8 cellular contexts compared by ENCODE assay signal in the genomic region with DNA sequence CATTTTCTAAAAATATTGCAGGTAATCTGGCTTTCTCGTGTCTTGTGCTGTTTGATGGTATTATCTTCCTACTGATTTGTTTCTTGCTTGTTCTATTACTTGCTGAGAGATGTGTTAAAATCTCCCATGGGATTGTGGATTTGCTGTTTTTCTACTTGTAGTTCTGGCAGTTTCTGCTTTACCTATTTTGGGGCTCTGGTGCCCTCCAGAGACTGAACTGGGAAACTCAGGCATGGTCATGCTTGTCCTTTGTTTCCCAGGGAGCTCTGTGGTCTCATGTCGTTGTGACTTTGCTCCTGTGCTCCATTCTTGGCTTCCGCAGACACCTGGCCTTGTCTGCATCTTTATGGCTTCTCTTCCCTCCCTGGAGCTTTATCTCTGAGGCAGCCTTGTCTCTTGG. TPM values are rescaled to one million over a fixed set of nuclear protein-coding genes. Genes with fewer than 3 reads are reported as not detected.
A peak's percentile ranks its signal among the peaks of the same experiment; 100 is the strongest.
DNase-seq lines count a peak whose midpoint lies in the region; ATAC-seq and TF ChIP-seq lines count a peak whose summit lies in the region.

No MANE protein-coding gene starts in this region.

- H3K36me3 ChIP-seq in CD8-positive, alpha-beta memory T cell (ENCODE audit: insufficient read depth, low read length) = no peaks in the 10 kb centered on the region
- H3K36me3 ChIP-seq in H7 (replicated peaks; ENCODE audit: control insufficient read depth, insufficient read depth, low read length) = peaks cover 4% of the 10 kb centered on the region
- peaks cover 17% of the 10 kb centered on the region for H3K36me3 ChIP-seq in osteoblast (ENCODE audit: insufficient read depth, low read length)
- no peaks in the 10 kb centered on the region for H3K36me3 ChIP-seq in CD8-positive, alpha-beta T cell (ENCODE audit: insufficient read depth, low read length)

- no peak for DNase-seq in CD8-positive, alpha-beta memory T cell
- DNase-seq in H7 = peak; percentile 75
- DNase-seq in RWPE1 (ENCODE audit: low spot score) = peak; percentile 17
- peak; percentile 64 for DNase-seq in epithelial cell of esophagus (ENCODE audit: low read depth)
- peak; percentile 79 for DNase-seq in osteoblast (ENCODE audit: insufficient read length, low spot score, missing footprints)
- no peak for DNase-seq in CD8-positive, alpha-beta T cell
- DNase-seq in mesenteric fat pad (ENCODE audit: low spot score) = no peak
- DNase-seq in effector CD8-positive, alpha-beta T cell (lab: John Stamatoyannopoulos, UW) = no peak

- no peaks in the 10 kb centered on the region for H3K27me3 Mint-ChIP-seq in CD8-positive, alpha-beta memory T cell
- no peaks in the 10 kb centered on the region for H3K27me3 Mint-ChIP-seq in CD8-positive, alpha-beta T cell (ENCODE audit: low read depth)

- TF ChIP-seq CTCF in RWPE1 (conservative IDR thresholded peaks at IDR 0.05; ENCODE audit: low read depth) = peak; percentile 54
- peak; percentile 83 for TF ChIP-seq CTCF in epithelial cell of esophagus (IDR thresholded peaks at IDR 0.05; ENCODE audit: insufficient read depth, low read depth, low read length, missing control alignments)
- TF ChIP-seq CTCF in osteoblast (IDR thresholded peaks at IDR 0.05; ENCODE audit: extremely low read depth, low read depth, low read length) = peak; percentile 70
- no peak for TF ChIP-seq CTCF in CD8-positive, alpha-beta T cell (IDR thresholded peaks at IDR 0.05)

- peaks cover 6% of the 10 kb centered on the region for H3K4me1 ChIP-seq in CD8-positive, alpha-beta memory T cell (ENCODE audit: insufficient read depth, low read length)
- peaks cover 23% of the 10 kb centered on the region for H3K4me1 ChIP-seq in osteoblast (ENCODE audit: insufficient read depth, low read length)
- no peaks in the 10 kb centered on the region for H3K4me1 ChIP-seq in CD8-positive, alpha-beta T cell (ENCODE audit: insufficient read depth, low read length)

- H3K27me3 ChIP-seq in CD8-positive, alpha-beta memory T cell (ENCODE audit: insufficient read depth, low read length, poor library complexity, severe bottlenecking) = no peaks in the 10 kb centered on the region
- no peaks in the 10 kb centered on the region for H3K27me3 ChIP-seq in H7 (ENCODE audit: control insufficient read depth, insufficient read depth, low read length)
- H3K27me3 ChIP-seq in osteoblast (ENCODE audit: insufficient read depth, low read length) = no peaks in the 10 kb centered on the region
- H3K27me3 ChIP-seq in CD8-positive, alpha-beta T cell (ENCODE audit: insufficient read depth, low read length) = no peaks in the 10 kb centered on the region

- CTCF ChIA-PET in CD8-positive, alpha-beta memory T cell (lab: Charles Lee) = interaction anchor here (1.2 to 4.3 kb wide), 2 partner anchors 11 to 163 kb away, joined by 3 to 35 read pairs; no protein-coding TSS in a partner anchor
- CTCF ChIA-PET in RWPE1 (lab: Yijun Ruan, JAX) = interaction anchor here (0.7 kb wide), 1 partner anchor 41 kb away, joined by 3 read pairs; no protein-coding TSS in a partner anchor
- CTCF ChIA-PET in CD8-positive, alpha-beta T cell (lab: Charles Lee) = interaction anchor here (5.1 kb wide), 1 partner anchor 11 kb away, joined by 43 read pairs; no protein-coding TSS in a partner anchor

- peaks cover 96% of the 10 kb centered on the region for H3K79me2 ChIP-seq in osteoblast (ENCODE audit: insufficient read depth, low read length)

- no peaks in the 10 kb centered on the region for H3K9me3 Mint-ChIP-seq in CD8-positive, alpha-beta memory T cell
- H3K9me3 Mint-ChIP-seq in CD8-positive, alpha-beta T cell = no peaks in the 10 kb centered on the region

- POLR2A ChIA-PET in CD8-positive, alpha-beta memory T cell (lab: Charles Lee) = no interaction called here
- POLR2A ChIA-PET in RWPE1 (lab: Yijun Ruan, JAX; ENCODE audit: low non-redundant PET) = no interaction called here
- POLR2A ChIA-PET in CD8-positive, alpha-beta T cell (lab: Charles Lee) = interaction anchor here (0.6 to 1.0 kb wide), 2 partner anchors 10 to 56 kb away, joined by 3 to 4 read pairs; no protein-coding TSS in a partner anchor

- peak overlapping the region; percentile 9 for H3K27ac ChIP-seq in CD8-positive, alpha-beta memory T cell (ENCODE audit: low read depth, low read length)
- H3K27ac ChIP-seq in RWPE1 (peak overlapping the region; percentile 42; the same call in 1 of the 2 replicates), osteoblast (ENCODE audit: low read depth, low read length) (no peak overlapping the region)
- no peak overlapping the region for H3K27ac ChIP-seq in CD8-positive, alpha-beta T cell (ENCODE audit: low read depth, low read length)

- H3K4me3 Mint-ChIP-seq in CD8-positive, alpha-beta memory T cell = no peak overlapping the region
- H3K4me3 Mint-ChIP-seq in CD8-positive, alpha-beta T cell = no peak overlapping the region

- no peak overlapping the region for H3K4me3 ChIP-seq in CD8-positive, alpha-beta memory T cell (ENCODE audit: low read length)
- H3K4me3 ChIP-seq in H7 (ENCODE audit: insufficient read depth, low read depth, low read length) (no peak overlapping the region), epithelial cell of esophagus (ENCODE audit: low read length) (no peak overlapping the region), osteoblast (ENCODE audit: insufficient read depth, low read length) (no peak overlapping the region)
- no peak overlapping the region for H3K4me3 ChIP-seq in CD8-positive, alpha-beta T cell (ENCODE audit: low read depth, low read length)

- H4K20me1 ChIP-seq in osteoblast (ENCODE audit: insufficient read depth, low read length) = peaks cover 14% of the 10 kb centered on the region

- intact Hi-C loops in CD8-positive, alpha-beta T cell (cut with DNase I, micrococcal nuclease) = no loop called here

- no peak overlapping the region for H2AFZ ChIP-seq in osteoblast (ENCODE audit: low read length)

- no peak for ATAC-seq in CD8-positive, alpha-beta T cell

- H3K36me3 Mint-ChIP-seq in CD8-positive, alpha-beta memory T cell = peaks cover 0 to 55% (median 12%) of the 10 kb centered on the region in 3 donors
- H3K36me3 Mint-ChIP-seq in CD8-positive, alpha-beta T cell = peaks cover 49% of the 10 kb centered on the region

- H3K9me3 ChIP-seq in CD8-positive, alpha-beta memory T cell (ENCODE audit: low read length) = no peaks in the 10 kb centered on the region
- no peaks in the 10 kb centered on the region for H3K9me3 ChIP-seq in osteoblast (ENCODE audit: low read depth, low read length)
- no peaks in the 10 kb centered on the region for H3K9me3 ChIP-seq in CD8-positive, alpha-beta T cell (ENCODE audit: low read length)

- no peak overlapping the region for H3K4me2 ChIP-seq in osteoblast (ENCODE audit: insufficient read depth, low read length)

- H3K4me1 Mint-ChIP-seq in CD8-positive, alpha-beta memory T cell = peaks cover 11 to 27% (median 11%) of the 10 kb centered on the region in 3 donors
- H3K4me1 Mint-ChIP-seq in CD8-positive, alpha-beta T cell (ENCODE audit: low read depth) = peaks cover 4% of the 10 kb centered on the region

- H3K27ac Mint-ChIP-seq in CD8-positive, alpha-beta memory T cell = peak overlapping the region in 2 of 8 donors; percentile 45 to 83
- no peak overlapping the region for H3K27ac Mint-ChIP-seq in CD8-positive, alpha-beta T cell

RNA-seq across cellular contexts. Expression of a gene that starts 39.5 kb away (rescaled TPM):
- total RNA-seq in CD8-positive, alpha-beta memory T cell = 100 to 1,000 TPM; 150 to 152 TPM
- polyA plus RNA-seq in CD8-positive, alpha-beta memory T cell = 9.0 TPM
- total RNA-seq in H7 (2014; rRNA removed; shearing (Covaris generic)) = 89.5 and 92.4 TPM in 2 replicates
- total RNA-seq in osteoblast (53.0 and 58.6 TPM in 2 replicates), mesenteric fat pad (43.7 TPM)
- 10 to 100 TPM; 27.3 to 32.5 TPM for total RNA-seq in CD8-positive, alpha-beta T cell

RNA-seq across cellular contexts. Expression of a gene that starts 54.7 kb away (rescaled TPM):
- 10 to 100 TPM; 85.4 to 87.3 TPM for total RNA-seq in CD8-positive, alpha-beta memory T cell
- 15.5 TPM for polyA plus RNA-seq in CD8-positive, alpha-beta memory T cell
- 68.8 and 80.5 TPM in 2 replicates for total RNA-seq in H7 (2014; rRNA removed; shearing (Covaris generic))
- 68.4 and 75.3 TPM in 2 replicates for total RNA-seq in osteoblast
- total RNA-seq in CD8-positive, alpha-beta T cell = 10 to 100 TPM; 22.7 to 25.9 TPM
- total RNA-seq in mesenteric fat pad = 75.1 TPM

Comparison
In these comparisons a context has a peak if more than half of its experiments do, and no peak if none do; other contexts are left out.
1. DNase-seq: peak in H7 (single experiment), RWPE1 (single experiment), epithelial cell of esophagus (single experiment) and osteoblast (single experiment); none in CD8-positive, alpha-beta memory T cell (0 of 5), CD8-positive, alpha-beta T cell (0 of 7), mesenteric fat pad (single experiment) and effector CD8-positive, alpha-beta T cell (single experiment).
2. H3K27ac ChIP-seq: peak in CD8-positive, alpha-beta memory T cell (single experiment) and RWPE1 (single experiment); none in osteoblast (single experiment) and CD8-positive, alpha-beta T cell (single experiment).